In the genomic region with DNA sequence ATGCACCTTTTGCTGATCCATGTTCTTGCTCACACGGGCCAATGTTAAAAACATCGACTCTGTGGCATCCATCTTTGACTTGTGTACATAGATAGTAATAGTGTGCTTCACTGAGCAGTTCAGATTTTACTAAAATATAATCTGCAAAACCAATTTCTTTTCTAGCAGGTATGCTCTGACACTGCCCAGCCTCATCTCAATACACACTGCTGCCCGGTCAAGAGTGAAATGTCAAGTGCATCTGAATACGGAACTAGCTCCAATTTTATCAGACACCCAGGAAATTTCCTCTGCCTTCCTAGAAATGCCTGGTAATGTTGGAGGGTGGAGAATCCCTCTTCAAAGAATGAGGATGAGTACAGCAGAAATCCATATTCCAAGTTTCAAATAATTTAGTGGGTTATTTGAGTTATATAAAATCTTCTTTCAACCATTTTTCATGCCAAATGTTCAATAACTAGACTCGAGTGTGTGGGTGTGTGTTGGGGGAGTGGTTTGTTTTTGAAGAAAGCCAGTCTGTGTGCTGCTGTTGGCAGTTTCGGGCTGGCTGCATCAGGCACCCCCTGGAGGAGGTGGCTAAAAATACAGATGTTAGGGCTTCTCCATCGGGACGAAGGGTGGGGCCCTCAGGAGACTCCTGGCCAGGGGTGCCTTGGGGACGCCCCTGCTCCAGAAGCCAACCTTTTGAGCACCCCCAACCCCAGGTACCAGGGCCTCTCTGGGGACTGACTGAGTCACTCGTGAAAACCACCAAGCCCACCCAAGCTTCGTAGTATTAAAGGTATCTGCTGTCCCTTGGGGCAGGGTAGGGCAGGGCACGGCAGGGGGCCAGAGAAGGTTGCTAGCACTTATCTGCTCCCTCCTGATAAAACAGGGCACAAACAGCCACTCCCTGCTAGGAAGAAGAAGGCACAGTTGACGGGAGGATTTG, we compare ENCODE assay signal across 8 cellular contexts. TPM values are rescaled to one million over a fixed set of nuclear protein-coding genes. Genes with fewer than 3 reads are reported as not detected.
DNase-seq lines count a peak whose midpoint lies in the region; ATAC-seq and TF ChIP-seq lines count a peak whose summit lies in the region.

No MANE protein-coding gene starts in this region.

- DNase-seq in stimulated activated naive CD4-positive, alpha-beta T cell treated with Interleukin-2 at 50 U/mL for 16 hours (lab: John Stamatoyannopoulos, UW), result peak; percentile 8
- DNase-seq in stimulated activated naive CD4-positive, alpha-beta T cell (lab: John Stamatoyannopoulos, UW), result no peak
- DNase-seq in RWPE1 (ENCODE audit: low spot score) (peak; percentile 52), fibroblast of villous mesenchyme (ENCODE audit: low read depth) (peak; percentile 74), pons (ENCODE audit: low spot score) (peak; percentile 78), SKM-1 treated with dmso at 0.1 percent for 144 hours (lab: John Stamatoyannopoulos, UW; ENCODE audit: unreplicated experiment) (no peak), NCI-H146 treated with DMSO at 0.1 percent for 48 hours (lab: John Stamatoyannopoulos, UW; ENCODE audit: unreplicated experiment) (no peak)

- H3K27ac ChIP-seq in RWPE1, result peak overlapping the region; percentile 51

- POLR2A ChIA-PET in RWPE1 (lab: Yijun Ruan, JAX; ENCODE audit: low non-redundant PET), result no interaction called here

- TF ChIP-seq CTCF in RWPE1 (conservative IDR thresholded peaks at IDR 0.05; ENCODE audit: low read depth) (0 out of 2 replicates have a peak, but pooled peaks have one; percentile 19), fibroblast of villous mesenchyme (IDR thresholded peaks at IDR 0.05; ENCODE audit: insufficient read depth, low read depth, low read length) (peak; percentile 68)

- CTCF ChIA-PET in RWPE1 (lab: Yijun Ruan, JAX), result interaction anchor here (0.5 to 0.7 kb wide), 3 partner anchors 79 to 101 kb away, joined by 3 to 8 read pairs (median 5); no protein-coding TSS in a partner anchor

- no peak overlapping the region for H3K4me3 ChIP-seq in fibroblast of villous mesenchyme (ENCODE audit: low read depth, low read length)

- ATAC-seq in GM21526 (IDR thresholded peaks at IDR 0.05; ENCODE audit: low FRiP score, unreplicated experiment), result no peak

RNA-seq across cellular contexts. Expression of gene CTBP2, which starts 15.4 kb away (rescaled TPM):
- 74.3 and 84.7 TPM in 2 replicates for total RNA-seq in fibroblast of villous mesenchyme

Comparison
In these comparisons a context has a peak if more than half of its experiments do, and no peak if none do; other contexts are left out.
1. DNase-seq: peak in stimulated activated naive CD4-positive, alpha-beta T cell treated with Interleukin-2 at 50 U/mL for 16 hours (single experiment), RWPE1 (single experiment), fibroblast of villous mesenchyme (single experiment) and pons (single experiment); none in stimulated activated naive CD4-positive, alpha-beta T cell (0 of 6), SKM-1 treated with dmso at 0.1 percent for 144 hours (single experiment) and NCI-H146 treated with DMSO at 0.1 percent for 48 hours (single experiment).